In genomic region chr17:66451188-66452149, GRCh38 we compare ENCODE assay signal across 1 cellular context.
TF ChIP-seq lines count a peak whose summit lies in the region.

No MANE protein-coding gene starts in this region.

TF ChIP-seq in HepG2, 621 proteins besides CTCF, POLR2A, EP300 and RAD21 (continued from another document and continues in another):
- TF ChIP-seq BCLAF1 (IDR thresholded peaks at IDR 0.05): no peak
- no peak for TF ChIP-seq ZSCAN25 (CRISPR knock-in tag; IDR thresholded peaks at IDR 0.05)
- no peak for TF ChIP-seq HMGA1 (CRISPR knock-in tag; conservative IDR thresholded peaks at IDR 0.05)
- TF ChIP-seq NR0B2 (CRISPR knock-in tag; IDR thresholded peaks at IDR 0.05): no peak
- TF ChIP-seq THAP7 (CRISPR knock-in tag; IDR thresholded peaks at IDR 0.05): no peak
- no peak for TF ChIP-seq SNAPC4 (CRISPR knock-in tag; IDR thresholded peaks at IDR 0.05)
- no peak for TF ChIP-seq RERE (CRISPR knock-in tag; IDR thresholded peaks at IDR 0.05; ENCODE audit: low read depth)
- TF ChIP-seq RFX3 (CRISPR knock-in tag; IDR thresholded peaks at IDR 0.05): no peak
- peak; percentile 75 for TF ChIP-seq IRF2 (CRISPR knock-in tag; IDR thresholded peaks at IDR 0.05)
- peak; percentile 56; the same call in 1 of the 2 replicates for TF ChIP-seq ZNF350 (CRISPR knock-in tag; IDR thresholded peaks at IDR 0.05; ENCODE audit: borderline replicate concordance, low read depth)
- TF ChIP-seq NPAS2 (CRISPR knock-in tag; IDR thresholded peaks at IDR 0.05; ENCODE audit: borderline replicate concordance): no peak
- TF ChIP-seq ZNF614 (CRISPR knock-in tag; IDR thresholded peaks at IDR 0.05; ENCODE audit: borderline replicate concordance): peak; percentile 75
- TF ChIP-seq ZNF207 (IDR thresholded peaks at IDR 0.05; ENCODE audit: borderline replicate concordance): no peak
- TF ChIP-seq SOX13 (IDR thresholded peaks at IDR 0.05): no peak
- TF ChIP-seq SOX13 (CRISPR knock-in tag; conservative IDR thresholded peaks at IDR 0.05 in 1 of 2, IDR thresholded peaks at IDR 0.05 in 1 of 2): peak in 1 of 2 experiments; percentile 73; a peak in 2 of 4 replicates
- TF ChIP-seq ZNF547 (CRISPR knock-in tag; IDR thresholded peaks at IDR 0.05): 0 out of 2 replicates have a peak, but pooled peaks have one; percentile 73
- TF ChIP-seq ZNF496 (CRISPR knock-in tag; IDR thresholded peaks at IDR 0.05; ENCODE audit: insufficient replicate concordance): no peak
- no peak for TF ChIP-seq ATF5 (CRISPR knock-in tag; IDR thresholded peaks at IDR 0.05; ENCODE audit: low read depth)
- no peak for TF ChIP-seq ZUFSP (CRISPR knock-in tag; IDR thresholded peaks at IDR 0.05; ENCODE audit: borderline replicate concordance)
- no peak for TF ChIP-seq MAFG (CRISPR knock-in tag; IDR thresholded peaks at IDR 0.05)
- no peak for TF ChIP-seq BHLHE40 (IDR thresholded peaks at IDR 0.05; ENCODE audit: low read length)
- peak; percentile 33; the same call in 1 of the 2 replicates for TF ChIP-seq LCORL (IDR thresholded peaks at IDR 0.05)
- TF ChIP-seq LCORL (CRISPR knock-in tag; IDR thresholded peaks at IDR 0.05): peak; percentile 81
- TF ChIP-seq NAIF1 (CRISPR knock-in tag; IDR thresholded peaks at IDR 0.05; ENCODE audit: borderline replicate concordance): no peak
- TF ChIP-seq FOXC1 (CRISPR knock-in tag; IDR thresholded peaks at IDR 0.05; ENCODE audit: borderline replicate concordance): no peak
- TF ChIP-seq HBP1 (CRISPR knock-in tag; IDR thresholded peaks at IDR 0.05; ENCODE audit: low read depth): no peak
- no peak for TF ChIP-seq TCF12 (IDR thresholded peaks at IDR 0.05)
- no peak for TF ChIP-seq TCF12 (CRISPR knock-in tag; IDR thresholded peaks at IDR 0.05)
- no peak for TF ChIP-seq ZNF605 (CRISPR knock-in tag; IDR thresholded peaks at IDR 0.05)
- TF ChIP-seq ZNF263 (CRISPR knock-in tag; IDR thresholded peaks at IDR 0.05): no peak
- TF ChIP-seq HINFP (CRISPR knock-in tag; IDR thresholded peaks at IDR 0.05; ENCODE audit: low read depth): no peak
